ENCODE assay signal across 11 cellular contexts in the genomic region with DNA sequence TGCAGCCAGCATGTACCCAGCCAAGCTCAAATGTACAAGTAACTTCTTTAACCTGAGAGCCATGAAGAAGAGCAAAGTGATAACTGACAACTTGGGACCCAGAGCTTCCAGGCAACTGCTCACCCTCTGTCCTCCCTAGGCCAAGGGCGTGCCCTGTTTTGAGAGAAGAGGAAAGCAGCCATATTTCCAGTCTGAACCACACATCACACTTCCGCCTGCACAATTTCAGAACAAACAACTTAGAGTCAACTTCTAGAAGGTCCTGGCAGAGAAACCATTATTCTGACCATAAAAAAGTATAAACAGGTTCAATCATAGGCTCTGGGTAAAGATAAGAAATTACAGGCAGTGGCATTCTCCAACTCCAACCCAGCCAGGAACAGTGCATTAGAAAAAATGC. TPM values are rescaled to one million over a fixed set of nuclear protein-coding genes. Genes with fewer than 3 reads are reported as not detected.
DNase-seq lines count a peak whose midpoint lies in the region; ATAC-seq and TF ChIP-seq lines count a peak whose summit lies in the region.
"Had no signal": no experiment of that assay in that cellular context is flagged by ENCODE, and none has a peak within 500 bp of the region (broad histone marks: within the 10 kb centered on the region; RNA-seq: fewer than 3 reads in every experiment).

No MANE protein-coding gene starts in this region.

- DNase-seq in RWPE1 (ENCODE audit: low spot score) (no peak), endodermal cell (no peak), mesothelial cell of epicardium (ENCODE audit: low spot score in 2 of 2, unreplicated experiment in 2 of 2) (no peak), transverse colon (peak; percentile 46), NCI-H2029 treated with DMSO at 0.1 percent for 48 hours (lab: John Stamatoyannopoulos, UW) (no peak), OCI-M2 (lab: John Stamatoyannopoulos, UW; ENCODE audit: unreplicated experiment) (no peak), RKO (ENCODE audit: low spot score) (no peak)
- DNase-seq in stimulated activated naive CD8-positive, alpha-beta T cell treated with anti-CD3 and anti-CD28 coated beads, Interleukin-15, amount 100 ng/mL, for 72 hours, result no peak

- H3K27me3 Mint-ChIP-seq in endodermal cell (ENCODE audit: insufficient read depth) (no peaks in the 10 kb centered on the region), mesothelial cell of epicardium (ENCODE audit: low read depth) (no peaks in the 10 kb centered on the region)
- peaks cover 36% of the 10 kb centered on the region for H3K27me3 Mint-ChIP-seq in stimulated activated naive CD8-positive, alpha-beta T cell treated with anti-CD3 and anti-CD28 coated beads, Interleukin-15, amount 100 ng/mL, for 72 hours

- H3K4me3 ChIP-seq in endodermal cell (ENCODE audit: low read length) (peak overlapping the region; percentile 44), transverse colon (no peak overlapping the region)
- H3K4me3 ChIP-seq: cardiac muscle cell, HAP-1 had no signal

- H3K4me1 ChIP-seq in endodermal cell (ENCODE audit: control insufficient read depth, insufficient read depth, low read length), result peaks cover 37% of the 10 kb centered on the region
- peaks cover 26 to 61% (median 47%) of the 10 kb centered on the region in 4 donors for H3K4me1 ChIP-seq in transverse colon

- TF ChIP-seq CTCF in RWPE1 (conservative IDR thresholded peaks at IDR 0.05; ENCODE audit: low read depth), result no peak
- no peak for TF ChIP-seq CTCF in endodermal cell (conservative IDR thresholded peaks at IDR 0.05)
- no peak for TF ChIP-seq CTCF in mesothelial cell of epicardium (IDR thresholded peaks at IDR 0.05; ENCODE audit: unreplicated experiment)
- TF ChIP-seq CTCF in transverse colon (IDR thresholded peaks at IDR 0.05), result no peak

- in situ Hi-C loops in transverse colon (cut with MboI; ENCODE audit: low pct_ligation_motif_present in 1 of 4, low pct_unique_long_range_greater_than_20kb in 1 of 4, low sequenced_read_pairs in 3 of 4), result no loop called here

- H3K27me3 ChIP-seq in endodermal cell (ENCODE audit: control insufficient read depth, insufficient read depth, low read length, poor library complexity, severe bottlenecking) (no peaks in the 10 kb centered on the region), transverse colon (no peaks in the 10 kb centered on the region)
- H3K27me3 ChIP-seq: cardiac muscle cell had no signal

- no peak overlapping the region for H3K9ac ChIP-seq in endodermal cell (ENCODE audit: extremely low read depth, low read length, poor library complexity, severe bottlenecking)

- intact Hi-C loops in transverse colon (cut with DNase I; ENCODE audit: low total_unique reads), result no loop called here

- H3K4me3 Mint-ChIP-seq in endodermal cell (no peak overlapping the region), mesothelial cell of epicardium (no peak overlapping the region)
- no peak overlapping the region for H3K4me3 Mint-ChIP-seq in stimulated activated naive CD8-positive, alpha-beta T cell treated with anti-CD3 and anti-CD28 coated beads, Interleukin-15, amount 100 ng/mL, for 72 hours
- H3K4me3 Mint-ChIP-seq: stimulated activated memory B cell treated with anti-CD40 and anti-IgM and Interleukin-4, amounts not matched to agents 10 μg/mL and 1 μg/mL and 100 μg/mL, for 72 hours had no signal

- TF ChIP-seq POLR2A in transverse colon (IDR thresholded peaks at IDR 0.05), result no peak

- POLR2A ChIA-PET in RWPE1 (lab: Yijun Ruan, JAX; ENCODE audit: low non-redundant PET), result no interaction called here

- H3K27ac ChIP-seq in RWPE1 (peak overlapping the region; percentile 93), endodermal cell (ENCODE audit: low read depth, low read length) (no peak overlapping the region), transverse colon (peak overlapping the region; percentile 85 to 88 (median 88))
- H3K27ac ChIP-seq: cardiac muscle cell had no signal

- H3K9me3 Mint-ChIP-seq in endodermal cell, result no peaks in the 10 kb centered on the region
- H3K9me3 Mint-ChIP-seq in mesothelial cell of epicardium, result no peaks in the 10 kb centered on the region
- no peaks in the 10 kb centered on the region for H3K9me3 Mint-ChIP-seq in stimulated activated naive CD8-positive, alpha-beta T cell treated with anti-CD3 and anti-CD28 coated beads, Interleukin-15, amount 100 ng/mL, for 72 hours
- H3K9me3 Mint-ChIP-seq: stimulated activated memory B cell treated with anti-CD40 and anti-IgM and Interleukin-4, amounts not matched to agents 10 μg/mL and 1 μg/mL and 100 μg/mL, for 72 hours had no signal

- ATAC-seq in stimulated activated naive CD8-positive, alpha-beta T cell treated with anti-CD3 and anti-CD28 coated beads, Interleukin-15, amount 100 ng/mL, for 72 hours, result no peak
- ATAC-seq: stimulated activated memory B cell treated with anti-CD40 and anti-IgM and Interleukin-4, amounts not matched to agents 10 μg/mL and 1 μg/mL and 100 μg/mL, for 72 hours had no signal

- H3K9me3 ChIP-seq in endodermal cell (ENCODE audit: control insufficient read depth, low read length) (peaks cover 7% of the 10 kb centered on the region), transverse colon (no peaks in the 10 kb centered on the region)
- H3K9me3 ChIP-seq: HAP-1 had no signal

- peaks cover 92% of the 10 kb centered on the region for H3K36me3 ChIP-seq in endodermal cell (ENCODE audit: control insufficient read depth, insufficient read depth, low read length)
- H3K36me3 ChIP-seq in transverse colon, result no peaks in the 10 kb centered on the region
- H3K36me3 ChIP-seq: HAP-1 had no signal

- CTCF ChIA-PET in RWPE1 (lab: Yijun Ruan, JAX), result interaction anchor here (0.6 kb wide), 1 partner anchor 53 kb away, joined by 4 read pairs; no protein-coding TSS in a partner anchor

- H3K36me3 Mint-ChIP-seq in endodermal cell (ENCODE audit: low read depth) (peaks cover 64% of the 10 kb centered on the region), mesothelial cell of epicardium (peaks cover 19% of the 10 kb centered on the region)

- WGBS in endodermal cell (ENCODE audit: insufficient coverage in 1 of 2, insufficient read length in 1 of 2), 2 experiments, result 88% methylated on average over 2 of the region's 2 CpGs; no CpG with 5 or more reads in 1 of the 2 experiments
- 21 to 40% methylated on average over 2 of the region's 2 CpGs for WGBS in transverse colon (ENCODE audit: low coverage in 1 of 2), 2 donors

- no peak for TF ChIP-seq EP300 in transverse colon (IDR thresholded peaks at IDR 0.05; ENCODE audit: low read depth)

- H3K27ac Mint-ChIP-seq in endodermal cell, result no peak overlapping the region
- H3K27ac Mint-ChIP-seq in mesothelial cell of epicardium, result peak overlapping the region; percentile 25
- H3K27ac Mint-ChIP-seq in stimulated activated naive CD8-positive, alpha-beta T cell treated with anti-CD3 and anti-CD28 coated beads, Interleukin-15, amount 100 ng/mL, for 72 hours, result no peak overlapping the region
- H3K27ac Mint-ChIP-seq: stimulated activated memory B cell treated with anti-CD40 and anti-IgM and Interleukin-4, amounts not matched to agents 10 μg/mL and 1 μg/mL and 100 μg/mL, for 72 hours had no signal

- H3K4me1 Mint-ChIP-seq in endodermal cell, result peaks cover 44% of the 10 kb centered on the region
- peaks cover 44% of the 10 kb centered on the region for H3K4me1 Mint-ChIP-seq in mesothelial cell of epicardium
- peaks cover 20% of the 10 kb centered on the region for H3K4me1 Mint-ChIP-seq in stimulated activated naive CD8-positive, alpha-beta T cell treated with anti-CD3 and anti-CD28 coated beads, Interleukin-15, amount 100 ng/mL, for 72 hours

RNA-seq across cellular contexts. Expression of a gene that starts 50.1 kb away (rescaled TPM):
- total RNA-seq in endodermal cell, result 100 to 1,000 TPM; 262 to 329 TPM
- polyA plus RNA-seq in endodermal cell (2013, experiment 1 of 2), result 62.0 TPM
- polyA plus RNA-seq in endodermal cell (2013, experiment 2 of 2), result 71.0 TPM
- total RNA-seq in mesothelial cell of epicardium, result 63.3 to 71.4 TPM (median 64.7 TPM) in 3 replicates
- total RNA-seq in transverse colon, result 100 to 1,000 TPM in 2 of 4 donors, 10 to 100 TPM in 2; 62.8 to 572 (median 105) TPM
